In the genomic region with DNA sequence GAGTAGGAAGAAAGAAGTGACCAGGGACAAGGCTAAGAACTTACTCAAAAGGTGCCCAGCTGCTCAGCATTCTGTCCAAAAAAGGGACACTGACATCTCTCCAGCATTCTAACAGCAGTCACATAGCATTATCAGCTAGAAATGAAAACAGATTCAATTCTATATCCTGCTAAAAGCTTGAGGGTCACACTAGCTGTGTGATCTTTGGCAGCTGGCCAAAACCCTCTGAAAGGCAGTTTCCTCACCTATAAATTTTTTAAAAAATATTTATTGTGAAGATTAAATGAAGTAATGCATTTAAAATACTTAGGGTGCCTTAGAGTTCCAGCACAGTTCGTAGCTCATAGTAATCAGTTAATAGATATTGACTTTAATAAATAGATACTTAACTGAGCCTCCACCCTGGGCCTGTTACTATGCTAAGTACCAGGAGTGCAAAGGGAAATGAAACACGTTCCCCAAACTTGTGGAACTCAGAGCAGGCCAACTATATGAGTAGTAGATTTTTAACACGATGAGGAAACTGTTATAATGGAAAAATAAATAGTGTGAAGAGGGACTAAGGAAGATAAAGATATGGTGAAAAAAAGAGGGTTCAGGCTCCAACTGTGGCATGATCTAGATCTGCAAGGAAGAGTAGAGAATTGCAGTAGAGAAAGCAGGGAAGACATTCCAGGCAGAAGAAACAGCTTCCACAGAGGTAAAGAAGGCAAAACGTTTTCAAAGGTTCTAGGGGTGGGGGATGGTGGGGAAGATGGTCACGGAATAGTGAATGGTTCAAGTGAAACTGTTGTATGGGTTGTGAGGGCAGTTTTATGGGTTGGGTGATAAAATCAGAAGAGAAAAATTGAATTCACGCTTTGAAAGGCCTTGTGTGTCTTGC, we compare ENCODE assay signal across 1 cellular context.
A peak's percentile ranks its signal among the peaks of the same experiment; 100 is the strongest.
TF ChIP-seq lines count a peak whose summit lies in the region.

No MANE protein-coding gene starts in this region.

TF ChIP-seq in GM12878, 131 proteins besides CTCF, POLR2A, EP300 and RAD21:
- TF ChIP-seq SMAD1 (IDR thresholded peaks at IDR 0.05; ENCODE audit: low read depth, partially characterized antibody) (peak; percentile 90), RCOR1 (conservative IDR thresholded peaks at IDR 0.05; ENCODE audit: low read depth, low read length) (0 out of 2 replicates have a peak, but pooled peaks have one; percentile 42), ZNF622 (IDR thresholded peaks at IDR 0.05) (no peak), IKZF2 (IDR thresholded peaks at IDR 0.05) (peak; percentile 50 to 55; a peak in 2 of 4 replicates), PAX5 (IDR thresholded peaks at IDR 0.05; ENCODE audit: borderline replicate concordance, low read depth, low read length) (0 out of 2 replicates have a peak, but pooled peaks have one; percentile 19), JUNB (IDR thresholded peaks at IDR 0.05) (no peak), CBX3 (IDR thresholded peaks at IDR 0.05; ENCODE audit: borderline replicate concordance, low read depth) (no peak), HCFC1 (IDR thresholded peaks at IDR 0.05; ENCODE audit: low read length) (no peak), SUPT20H (IDR thresholded peaks at IDR 0.05; ENCODE audit: borderline replicate concordance, control insufficient read depth, low read depth, low read length) (no peak), STAT1 (conservative IDR thresholded peaks at IDR 0.05) (no peak)
- TF ChIP-seq, protein P1, sequence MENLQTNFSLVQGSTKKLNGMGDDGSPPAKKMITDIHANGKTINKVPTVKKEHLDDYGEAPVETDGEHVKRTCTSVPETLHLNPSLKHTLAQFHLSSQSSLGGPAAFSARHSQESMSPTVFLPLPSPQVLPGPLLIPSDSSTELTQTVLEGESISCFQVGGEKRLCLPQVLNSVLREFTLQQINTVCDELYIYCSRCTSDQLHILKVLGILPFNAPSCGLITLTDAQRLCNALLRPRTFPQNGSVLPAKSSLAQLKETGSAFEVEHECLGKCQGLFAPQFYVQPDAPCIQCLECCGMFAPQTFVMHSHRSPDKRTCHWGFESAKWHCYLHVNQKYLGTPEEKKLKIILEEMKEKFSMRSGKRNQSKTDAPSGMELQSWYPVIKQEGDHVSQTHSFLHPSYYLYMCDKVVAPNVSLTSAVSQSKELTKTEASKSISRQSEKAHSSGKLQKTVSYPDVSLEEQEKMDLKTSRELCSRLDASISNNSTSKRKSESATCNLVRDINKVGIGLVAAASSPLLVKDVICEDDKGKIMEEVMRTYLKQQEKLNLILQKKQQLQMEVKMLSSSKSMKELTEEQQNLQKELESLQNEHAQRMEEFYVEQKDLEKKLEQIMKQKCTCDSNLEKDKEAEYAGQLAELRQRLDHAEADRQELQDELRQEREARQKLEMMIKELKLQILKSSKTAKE (IDR thresholded peaks at IDR 0.05; ENCODE audit: low read depth, poor library complexity, severe bottlenecking) = peak; percentile 50
- TF ChIP-seq, protein P2, sequence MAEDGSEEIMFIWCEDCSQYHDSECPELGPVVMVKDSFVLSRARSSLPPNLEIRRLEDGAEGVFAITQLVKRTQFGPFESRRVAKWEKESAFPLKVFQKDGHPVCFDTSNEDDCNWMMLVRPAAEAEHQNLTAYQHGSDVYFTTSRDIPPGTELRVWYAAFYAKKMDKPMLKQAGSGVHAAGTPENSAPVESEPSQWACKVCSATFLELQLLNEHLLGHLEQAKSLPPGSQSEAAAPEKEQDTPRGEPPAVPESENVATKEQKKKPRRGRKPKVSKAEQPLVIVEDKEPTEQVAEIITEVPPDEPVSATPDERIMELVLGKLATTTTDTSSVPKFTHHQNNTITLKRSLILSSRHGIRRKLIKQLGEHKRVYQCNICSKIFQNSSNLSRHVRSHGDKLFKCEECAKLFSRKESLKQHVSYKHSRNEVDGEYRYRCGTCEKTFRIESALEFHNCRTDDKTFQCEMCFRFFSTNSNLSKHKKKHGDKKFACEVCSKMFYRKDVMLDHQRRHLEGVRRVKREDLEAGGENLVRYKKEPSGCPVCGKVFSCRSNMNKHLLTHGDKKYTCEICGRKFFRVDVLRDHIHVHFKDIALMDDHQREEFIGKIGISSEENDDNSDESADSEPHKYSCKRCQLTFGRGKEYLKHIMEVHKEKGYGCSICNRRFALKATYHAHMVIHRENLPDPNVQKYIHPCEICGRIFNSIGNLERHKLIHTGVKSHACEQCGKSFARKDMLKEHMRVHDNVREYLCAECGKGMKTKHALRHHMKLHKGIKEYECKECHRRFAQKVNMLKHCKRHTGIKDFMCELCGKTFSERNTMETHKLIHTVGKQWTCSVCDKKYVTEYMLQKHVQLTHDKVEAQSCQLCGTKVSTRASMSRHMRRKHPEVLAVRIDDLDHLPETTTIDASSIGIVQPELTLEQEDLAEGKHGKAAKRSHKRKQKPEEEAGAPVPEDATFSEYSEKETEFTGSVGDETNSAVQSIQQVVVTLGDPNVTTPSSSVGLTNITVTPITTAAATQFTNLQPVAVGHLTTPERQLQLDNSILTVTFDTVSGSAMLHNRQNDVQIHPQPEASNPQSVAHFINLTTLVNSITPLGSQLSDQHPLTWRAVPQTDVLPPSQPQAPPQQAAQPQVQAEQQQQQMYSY (CRISPR knock-in tag; IDR thresholded peaks at IDR 0.05) = 0 out of 2 replicates have a peak, but pooled peaks have one; percentile 12
